9 cellular contexts compared by ENCODE assay signal in genomic region chr6:134436281-134436815, GRCh38.
DNase-seq lines count a peak whose midpoint lies in the region; ATAC-seq, FAIRE-seq and TF ChIP-seq lines count a peak whose summit lies in the region.
"Had no signal": no experiment of that assay in that cellular context is flagged by ENCODE, and none has a peak within 500 bp of the region (broad histone marks: within the 10 kb centered on the region; RNA-seq: fewer than 3 reads in every experiment).

No MANE protein-coding gene starts in this region.

- H3K9me3 ChIP-seq in small intestine (ENCODE audit: control insufficient read depth, low read depth): no peaks in the 10 kb centered on the region

- no peak overlapping the region for H3K4me3 ChIP-seq in small intestine (ENCODE audit: low read depth in 1 of 2, low read length in 2 of 2)

- no peaks in the 10 kb centered on the region for H3K36me3 ChIP-seq in small intestine (ENCODE audit: control insufficient read depth in 2 of 2, insufficient read depth in 2 of 2, low read length in 2 of 2)

- H3K27me3 Mint-ChIP-seq in activated T-cell treated with anti-CD3 and anti-CD28 coated beads, Interleukin-2, amount 50 U/mL, for 4 hours (ENCODE audit: low read depth): no peaks in the 10 kb centered on the region

- peak overlapping the region; percentile 60 for H3K4me3 Mint-ChIP-seq in activated T-cell treated with anti-CD3 and anti-CD28 coated beads, Interleukin-2, amount 50 U/mL, for 4 hours

- intact Hi-C loops in sciatic nerve (cut with DNase I): no loop called here

- no peak for TF ChIP-seq POLR2A in GM18505 (IDR thresholded peaks at IDR 0.05; ENCODE audit: borderline replicate concordance, extremely low read depth, insufficient read depth, insufficient read length)

- H3K27ac ChIP-seq in foreskin keratinocyte (peak overlapping the region; percentile 98), small intestine (ENCODE audit: low read depth in 1 of 2, low read length in 1 of 2) (peak overlapping the region in 1 of 2 donors; percentile 70)

- DNase-seq in NCI-H748 (lab: John Stamatoyannopoulos, UW; ENCODE audit: unreplicated experiment) (peak; percentile 66), foreskin keratinocyte (peak; percentile 98 to 99), sciatic nerve (ENCODE audit: low spot score) (no peak), small intestine (no peak), mesenteric fat pad (ENCODE audit: low spot score) (no peak)
- peak; percentile 65 for DNase-seq in activated T-cell treated with anti-CD3 and anti-CD28 coated beads, Interleukin-2, amount 50 U/mL, for 4 hours

- H3K9me3 Mint-ChIP-seq in activated T-cell treated with anti-CD3 and anti-CD28 coated beads, Interleukin-2, amount 50 U/mL, for 4 hours: no peaks in the 10 kb centered on the region

- peak; percentile 89 for ATAC-seq in GM18505 (IDR thresholded peaks at IDR 0.05; ENCODE audit: unreplicated experiment)
- ATAC-seq in HG02623 (IDR thresholded peaks at IDR 0.05; ENCODE audit: unreplicated experiment): peak; percentile 86
- ATAC-seq in activated T-cell treated with anti-CD3 and anti-CD28 coated beads, Interleukin-2, amount 50 U/mL, for 4 hours: peak; percentile 93 to 94
- ATAC-seq in foreskin keratinocyte: peak; percentile 99
- peak; percentile 77 for ATAC-seq in sciatic nerve

- no peak for TF ChIP-seq CTCF in foreskin keratinocyte (conservative IDR thresholded peaks at IDR 0.05)

- H3K4me1 Mint-ChIP-seq in activated T-cell treated with anti-CD3 and anti-CD28 coated beads, Interleukin-2, amount 50 U/mL, for 4 hours (ENCODE audit: low read depth): peaks cover 32% of the 10 kb centered on the region

- FAIRE-seq in small intestine (lab: Jason Lieb, UNC): no peak
- FAIRE-seq: islet of Langerhans had no signal

- H3K27me3 ChIP-seq in foreskin keratinocyte: no peaks in the 10 kb centered on the region
- no peaks in the 10 kb centered on the region for H3K27me3 ChIP-seq in small intestine (ENCODE audit: control insufficient read depth in 2 of 2, insufficient read depth in 2 of 2, low read length in 2 of 2)

- 52 to 62% (median 61%) methylated on average over 9 of the region's 9 CpGs for WGBS in small intestine, 3 donors

- H3K4me1 ChIP-seq in foreskin keratinocyte (peaks cover 24% of the 10 kb centered on the region), small intestine (ENCODE audit: control insufficient read depth in 2 of 2, insufficient read depth in 1 of 2, low read depth in 1 of 2, low read length in 1 of 2) (no peaks in the 10 kb centered on the region)

- no peaks in the 10 kb centered on the region for H3K36me3 Mint-ChIP-seq in activated T-cell treated with anti-CD3 and anti-CD28 coated beads, Interleukin-2, amount 50 U/mL, for 4 hours (ENCODE audit: insufficient read depth)

Comparison
In these comparisons a context has a peak if more than half of its experiments do, and no peak if none do; other contexts are left out.
1. DNase-seq: peak in NCI-H748 (single experiment), activated T-cell treated with anti-CD3 and anti-CD28 coated beads, Interleukin-2, amount 50 U/mL, for 4 hours (single experiment) and foreskin keratinocyte (2 of 2); none in sciatic nerve (single experiment), small intestine (single experiment) and mesenteric fat pad (single experiment).
2. Peak in every context shown above with its lines, with median percentiles within 50 percentile points of each other: ATAC-seq.